Comparison of ENCODE assay signal across 1 cellular context in the genomic region with DNA sequence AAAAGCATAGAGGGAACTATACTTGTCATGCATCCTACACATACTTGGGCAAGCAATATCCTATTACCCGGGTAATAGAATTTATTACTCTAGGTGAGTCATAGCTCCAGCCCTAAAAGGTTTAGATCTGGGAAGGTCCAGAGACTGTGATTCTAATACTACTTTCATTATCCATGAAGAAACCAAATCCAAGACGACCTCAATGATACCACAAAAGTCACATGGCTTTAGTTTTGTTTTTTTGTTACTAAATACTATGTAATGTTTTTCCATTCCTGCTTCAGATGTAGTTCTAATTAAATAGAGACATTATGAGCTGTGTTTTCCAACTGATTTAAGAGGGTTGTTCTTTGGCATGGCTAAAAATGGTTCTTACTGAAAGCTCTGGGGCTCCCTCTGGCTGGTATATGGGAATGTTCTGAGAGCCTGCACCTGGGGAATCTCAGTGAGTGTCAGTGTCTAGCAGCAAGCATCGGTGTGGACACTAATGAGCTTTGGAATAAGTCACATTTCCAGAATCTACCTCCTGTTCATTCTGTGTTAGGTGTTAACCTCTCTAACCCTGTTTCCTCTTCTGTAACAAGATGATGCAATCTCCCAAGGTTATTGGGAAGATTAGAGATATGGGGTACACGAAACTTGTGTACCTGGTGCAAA.
TF ChIP-seq lines count a peak whose summit lies in the region.

No MANE protein-coding gene starts in this region.

TF ChIP-seq in HepG2, 621 proteins besides CTCF, POLR2A, EP300 and RAD21 (continued from another document and continues in another):
- TF ChIP-seq, protein P1, sequence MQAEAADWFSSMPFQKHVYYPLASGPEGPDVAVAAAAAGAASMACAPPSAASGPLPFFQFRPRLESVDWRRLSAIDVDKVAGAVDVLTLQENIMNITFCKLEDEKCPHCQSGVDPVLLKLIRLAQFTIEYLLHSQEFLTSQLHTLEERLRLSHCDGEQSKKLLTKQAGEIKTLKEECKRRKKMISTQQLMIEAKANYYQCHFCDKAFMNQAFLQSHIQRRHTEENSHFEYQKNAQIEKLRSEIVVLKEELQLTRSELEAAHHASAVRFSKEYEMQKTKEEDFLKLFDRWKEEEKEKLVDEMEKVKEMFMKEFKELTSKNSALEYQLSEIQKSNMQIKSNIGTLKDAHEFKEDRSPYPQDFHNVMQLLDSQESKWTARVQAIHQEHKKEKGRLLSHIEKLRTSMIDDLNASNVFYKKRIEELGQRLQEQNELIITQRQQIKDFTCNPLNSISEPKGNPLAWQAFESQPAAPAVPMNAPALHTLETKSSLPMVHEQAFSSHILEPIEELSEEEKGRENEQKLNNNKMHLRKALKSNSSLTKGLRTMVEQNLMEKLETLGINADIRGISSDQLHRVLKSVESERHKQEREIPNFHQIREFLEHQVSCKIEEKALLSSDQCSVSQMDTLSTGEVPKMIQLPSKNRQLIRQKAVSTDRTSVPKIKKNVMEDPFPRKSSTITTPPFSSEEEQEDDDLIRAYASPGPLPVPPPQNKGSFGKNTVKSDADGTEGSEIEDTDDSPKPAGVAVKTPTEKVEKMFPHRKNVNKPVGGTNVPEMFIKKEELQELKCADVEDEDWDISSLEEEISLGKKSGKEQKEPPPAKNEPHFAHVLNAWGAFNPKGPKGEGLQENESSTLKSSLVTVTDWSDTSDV (CRISPR knock-in tag; IDR thresholded peaks at IDR 0.05) = no peak
- TF ChIP-seq, protein P2, sequence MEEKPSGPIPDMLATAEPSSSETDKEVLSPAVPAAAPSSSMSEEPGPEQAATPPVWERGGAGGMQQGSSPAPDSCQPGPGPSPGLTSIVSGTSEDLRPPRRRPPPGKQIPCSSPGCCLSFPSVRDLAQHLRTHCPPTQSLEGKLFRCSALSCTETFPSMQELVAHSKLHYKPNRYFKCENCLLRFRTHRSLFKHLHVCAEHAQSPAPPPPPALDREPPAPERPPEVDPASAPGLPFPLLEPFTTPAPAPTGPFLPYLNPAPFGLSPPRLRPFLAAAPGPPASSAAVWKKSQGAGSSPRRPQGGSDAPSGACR (CRISPR knock-in tag; IDR thresholded peaks at IDR 0.05) = no peak
- TF ChIP-seq ZNF460 (CRISPR knock-in tag; IDR thresholded peaks at IDR 0.05; ENCODE audit: borderline replicate concordance) (no peak), RFX3 (CRISPR knock-in tag; IDR thresholded peaks at IDR 0.05) (no peak), STAT5B (CRISPR knock-in tag; IDR thresholded peaks at IDR 0.05) (no peak), ZBTB7B (CRISPR knock-in tag; IDR thresholded peaks at IDR 0.05) (no peak), ELF1 (CRISPR knock-in tag; IDR thresholded peaks at IDR 0.05) (no peak), SNAI1 (CRISPR knock-in tag; IDR thresholded peaks at IDR 0.05; ENCODE audit: borderline replicate concordance) (no peak), ZNF136 (CRISPR knock-in tag; IDR thresholded peaks at IDR 0.05; ENCODE audit: low read depth) (no peak), ZNF546 (CRISPR knock-in tag; conservative IDR thresholded peaks at IDR 0.05) (no peak), SP4 (CRISPR knock-in tag; IDR thresholded peaks at IDR 0.05) (no peak), NFE2L1 (CRISPR knock-in tag; IDR thresholded peaks at IDR 0.05; ENCODE audit: borderline replicate concordance) (no peak), NCOR1 (IDR thresholded peaks at IDR 0.05; ENCODE audit: borderline replicate concordance, low read length) (no peak), ZNF652 (CRISPR knock-in tag; IDR thresholded peaks at IDR 0.05; ENCODE audit: borderline replicate concordance, low read depth) (peak; percentile 9; the same call in 1 of the 2 replicates), SIX1 (CRISPR knock-in tag; IDR thresholded peaks at IDR 0.05; ENCODE audit: borderline replicate concordance) (no peak), JDP2 (CRISPR knock-in tag; IDR thresholded peaks at IDR 0.05; ENCODE audit: borderline replicate concordance) (no peak), RXRB (CRISPR knock-in tag; IDR thresholded peaks at IDR 0.05; ENCODE audit: borderline replicate concordance) (peak; percentile 72), MXD4 (CRISPR knock-in tag; IDR thresholded peaks at IDR 0.05) (no peak), KLF12 (CRISPR knock-in tag; IDR thresholded peaks at IDR 0.05; ENCODE audit: borderline replicate concordance) (no peak), ZNF282 (IDR thresholded peaks at IDR 0.05; ENCODE audit: partially characterized antibody) (no peak), SMAD1 (CRISPR knock-in tag; IDR thresholded peaks at IDR 0.05; ENCODE audit: borderline replicate concordance, low read depth) (no peak), ZNF543 (CRISPR knock-in tag; IDR thresholded peaks at IDR 0.05) (no peak), HDAC1 (CRISPR knock-in tag; IDR thresholded peaks at IDR 0.05) (no peak), JUN (CRISPR knock-in tag; IDR thresholded peaks at IDR 0.05) (no peak), RARG (CRISPR knock-in tag; IDR thresholded peaks at IDR 0.05; ENCODE audit: low read depth) (no peak), TMF1 (CRISPR knock-in tag; IDR thresholded peaks at IDR 0.05; ENCODE audit: low read depth) (no peak), ESRRA (CRISPR knock-in tag; IDR thresholded peaks at IDR 0.05; ENCODE audit: low read depth) (no peak), TBL1XR1 (IDR thresholded peaks at IDR 0.05; ENCODE audit: borderline replicate concordance, low read length, partially characterized antibody) (no peak), EEA1 (CRISPR knock-in tag; IDR thresholded peaks at IDR 0.05; ENCODE audit: borderline replicate concordance) (no peak), ZFP1 (CRISPR knock-in tag; IDR thresholded peaks at IDR 0.05) (no peak), CENPX (CRISPR knock-in tag; IDR thresholded peaks at IDR 0.05) (no peak), ZNF839 (CRISPR knock-in tag; IDR thresholded peaks at IDR 0.05; ENCODE audit: borderline replicate concordance) (no peak), HIVEP1 (CRISPR knock-in tag; IDR thresholded peaks at IDR 0.05) (no peak), KMT2B (CRISPR knock-in tag; IDR thresholded peaks at IDR 0.05) (no peak), ZFP36 (IDR thresholded peaks at IDR 0.05; ENCODE audit: borderline replicate concordance, low read depth, low read length, partially characterized antibody) (no peak), CHCHD3 (CRISPR knock-in tag; IDR thresholded peaks at IDR 0.05) (no peak), ZNF746 (CRISPR knock-in tag; IDR thresholded peaks at IDR 0.05) (no peak), CCDC6 (CRISPR knock-in tag; IDR thresholded peaks at IDR 0.05) (no peak), ZBTB7A (CRISPR knock-in tag; IDR thresholded peaks at IDR 0.05) (no peak), REXO4 (CRISPR knock-in tag; IDR thresholded peaks at IDR 0.05; ENCODE audit: borderline replicate concordance) (no peak), EZH2 (conservative IDR thresholded peaks at IDR 0.05; ENCODE audit: low read depth, low read length) (no peak), TCF7 (IDR thresholded peaks at IDR 0.05; ENCODE audit: low read depth) (no peak), FOSL1 (CRISPR knock-in tag; IDR thresholded peaks at IDR 0.05; ENCODE audit: borderline replicate concordance) (no peak)
- TF ChIP-seq, protein P3, sequence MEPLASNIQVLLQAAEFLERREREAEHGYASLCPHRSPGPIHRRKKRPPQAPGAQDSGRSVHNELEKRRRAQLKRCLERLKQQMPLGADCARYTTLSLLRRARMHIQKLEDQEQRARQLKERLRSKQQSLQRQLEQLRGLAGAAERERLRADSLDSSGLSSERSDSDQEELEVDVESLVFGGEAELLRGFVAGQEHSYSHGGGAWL (CRISPR knock-in tag; IDR thresholded peaks at IDR 0.05) = no peak
- TF ChIP-seq, protein P4, sequence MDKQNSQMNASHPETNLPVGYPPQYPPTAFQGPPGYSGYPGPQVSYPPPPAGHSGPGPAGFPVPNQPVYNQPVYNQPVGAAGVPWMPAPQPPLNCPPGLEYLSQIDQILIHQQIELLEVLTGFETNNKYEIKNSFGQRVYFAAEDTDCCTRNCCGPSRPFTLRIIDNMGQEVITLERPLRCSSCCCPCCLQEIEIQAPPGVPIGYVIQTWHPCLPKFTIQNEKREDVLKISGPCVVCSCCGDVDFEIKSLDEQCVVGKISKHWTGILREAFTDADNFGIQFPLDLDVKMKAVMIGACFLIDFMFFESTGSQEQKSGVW (CRISPR knock-in tag; IDR thresholded peaks at IDR 0.05; ENCODE audit: borderline replicate concordance) = no peak
- TF ChIP-seq, protein P5, sequence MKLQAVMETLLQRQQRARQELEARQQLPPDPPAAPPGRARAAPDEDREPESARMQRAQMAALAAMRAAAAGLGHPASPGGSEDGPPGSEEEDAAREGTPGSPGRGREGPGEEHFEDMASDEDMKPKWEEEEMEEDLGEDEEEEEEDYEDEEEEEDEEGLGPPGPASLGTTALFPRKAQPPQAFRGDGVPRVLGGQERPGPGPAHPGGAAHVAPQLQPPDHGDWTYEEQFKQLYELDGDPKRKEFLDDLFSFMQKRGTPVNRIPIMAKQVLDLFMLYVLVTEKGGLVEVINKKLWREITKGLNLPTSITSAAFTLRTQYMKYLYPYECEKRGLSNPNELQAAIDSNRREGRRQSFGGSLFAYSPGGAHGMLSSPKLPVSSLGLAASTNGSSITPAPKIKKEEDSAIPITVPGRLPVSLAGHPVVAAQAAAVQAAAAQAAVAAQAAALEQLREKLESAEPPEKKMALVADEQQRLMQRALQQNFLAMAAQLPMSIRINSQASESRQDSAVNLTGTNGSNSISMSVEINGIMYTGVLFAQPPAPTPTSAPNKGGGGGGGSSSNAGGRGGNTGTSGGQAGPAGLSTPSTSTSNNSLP (IDR thresholded peaks at IDR 0.05; ENCODE audit: low read depth, low read length) = no peak
- TF ChIP-seq, protein P6, sequence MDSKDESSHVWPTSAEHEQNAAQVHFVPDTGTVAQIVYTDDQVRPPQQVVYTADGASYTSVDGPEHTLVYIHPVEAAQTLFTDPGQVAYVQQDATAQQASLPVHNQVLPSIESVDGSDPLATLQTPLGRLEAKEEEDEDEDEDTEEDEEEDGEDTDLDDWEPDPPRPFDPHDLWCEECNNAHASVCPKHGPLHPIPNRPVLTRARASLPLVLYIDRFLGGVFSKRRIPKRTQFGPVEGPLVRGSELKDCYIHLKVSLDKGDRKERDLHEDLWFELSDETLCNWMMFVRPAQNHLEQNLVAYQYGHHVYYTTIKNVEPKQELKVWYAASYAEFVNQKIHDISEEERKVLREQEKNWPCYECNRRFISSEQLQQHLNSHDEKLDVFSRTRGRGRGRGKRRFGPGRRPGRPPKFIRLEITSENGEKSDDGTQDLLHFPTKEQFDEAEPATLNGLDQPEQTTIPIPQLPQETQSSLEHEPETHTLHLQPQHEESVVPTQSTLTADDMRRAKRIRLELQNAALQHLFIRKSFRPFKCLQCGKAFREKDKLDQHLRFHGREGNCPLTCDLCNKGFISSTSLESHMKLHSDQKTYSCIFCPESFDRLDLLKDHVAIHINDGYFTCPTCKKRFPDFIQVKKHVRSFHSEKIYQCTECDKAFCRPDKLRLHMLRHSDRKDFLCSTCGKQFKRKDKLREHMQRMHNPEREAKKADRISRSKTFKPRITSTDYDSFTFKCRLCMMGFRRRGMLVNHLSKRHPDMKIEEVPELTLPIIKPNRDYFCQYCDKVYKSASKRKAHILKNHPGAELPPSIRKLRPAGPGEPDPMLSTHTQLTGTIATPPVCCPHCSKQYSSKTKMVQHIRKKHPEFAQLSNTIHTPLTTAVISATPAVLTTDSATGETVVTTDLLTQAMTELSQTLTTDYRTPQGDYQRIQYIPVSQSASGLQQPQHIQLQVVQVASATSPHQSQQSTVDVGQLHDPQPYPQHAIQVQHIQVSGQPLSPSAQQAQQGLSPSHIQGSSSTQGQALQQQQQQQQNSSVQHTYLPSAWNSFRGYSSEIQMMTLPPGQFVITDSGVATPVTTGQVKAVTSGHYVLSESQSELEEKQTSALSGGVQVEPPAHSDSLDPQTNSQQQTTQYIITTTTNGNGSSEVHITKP (CRISPR knock-in tag; IDR thresholded peaks at IDR 0.05; ENCODE audit: low read depth) = no peak
- TF ChIP-seq, protein P7, sequence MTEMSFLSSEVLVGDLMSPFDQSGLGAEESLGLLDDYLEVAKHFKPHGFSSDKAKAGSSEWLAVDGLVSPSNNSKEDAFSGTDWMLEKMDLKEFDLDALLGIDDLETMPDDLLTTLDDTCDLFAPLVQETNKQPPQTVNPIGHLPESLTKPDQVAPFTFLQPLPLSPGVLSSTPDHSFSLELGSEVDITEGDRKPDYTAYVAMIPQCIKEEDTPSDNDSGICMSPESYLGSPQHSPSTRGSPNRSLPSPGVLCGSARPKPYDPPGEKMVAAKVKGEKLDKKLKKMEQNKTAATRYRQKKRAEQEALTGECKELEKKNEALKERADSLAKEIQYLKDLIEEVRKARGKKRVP (CRISPR knock-in tag; IDR thresholded peaks at IDR 0.05) = peak; percentile 84 to 96
- TF ChIP-seq, protein P8, sequence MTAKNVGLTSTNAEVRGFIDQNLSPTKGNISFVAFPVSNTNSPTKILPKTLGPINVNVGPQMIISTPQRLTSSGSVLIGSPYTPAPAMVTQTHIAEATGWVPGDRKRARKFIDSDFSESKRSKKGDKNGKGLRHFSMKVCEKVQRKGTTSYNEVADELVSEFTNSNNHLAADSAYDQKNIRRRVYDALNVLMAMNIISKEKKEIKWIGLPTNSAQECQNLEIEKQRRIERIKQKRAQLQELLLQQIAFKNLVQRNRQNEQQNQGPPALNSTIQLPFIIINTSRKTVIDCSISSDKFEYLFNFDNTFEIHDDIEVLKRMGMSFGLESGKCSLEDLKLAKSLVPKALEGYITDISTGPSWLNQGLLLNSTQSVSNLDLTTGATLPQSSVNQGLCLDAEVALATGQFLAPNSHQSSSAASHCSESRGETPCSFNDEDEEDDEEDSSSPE (CRISPR knock-in tag; IDR thresholded peaks at IDR 0.05) = no peak
- TF ChIP-seq, protein P9, sequence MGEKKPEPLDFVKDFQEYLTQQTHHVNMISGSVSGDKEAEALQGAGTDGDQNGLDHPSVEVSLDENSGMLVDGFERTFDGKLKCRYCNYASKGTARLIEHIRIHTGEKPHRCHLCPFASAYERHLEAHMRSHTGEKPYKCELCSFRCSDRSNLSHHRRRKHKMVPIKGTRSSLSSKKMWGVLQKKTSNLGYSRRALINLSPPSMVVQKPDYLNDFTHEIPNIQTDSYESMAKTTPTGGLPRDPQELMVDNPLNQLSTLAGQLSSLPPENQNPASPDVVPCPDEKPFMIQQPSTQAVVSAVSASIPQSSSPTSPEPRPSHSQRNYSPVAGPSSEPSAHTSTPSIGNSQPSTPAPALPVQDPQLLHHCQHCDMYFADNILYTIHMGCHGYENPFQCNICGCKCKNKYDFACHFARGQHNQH (CRISPR knock-in tag; IDR thresholded peaks at IDR 0.05) = no peak
- TF ChIP-seq, protein P10, sequence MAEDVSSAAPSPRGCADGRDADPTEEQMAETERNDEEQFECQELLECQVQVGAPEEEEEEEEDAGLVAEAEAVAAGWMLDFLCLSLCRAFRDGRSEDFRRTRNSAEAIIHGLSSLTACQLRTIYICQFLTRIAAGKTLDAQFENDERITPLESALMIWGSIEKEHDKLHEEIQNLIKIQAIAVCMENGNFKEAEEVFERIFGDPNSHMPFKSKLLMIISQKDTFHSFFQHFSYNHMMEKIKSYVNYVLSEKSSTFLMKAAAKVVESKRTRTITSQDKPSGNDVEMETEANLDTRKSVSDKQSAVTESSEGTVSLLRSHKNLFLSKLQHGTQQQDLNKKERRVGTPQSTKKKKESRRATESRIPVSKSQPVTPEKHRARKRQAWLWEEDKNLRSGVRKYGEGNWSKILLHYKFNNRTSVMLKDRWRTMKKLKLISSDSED (CRISPR knock-in tag; IDR thresholded peaks at IDR 0.05) = no peak
- TF ChIP-seq, protein P11, sequence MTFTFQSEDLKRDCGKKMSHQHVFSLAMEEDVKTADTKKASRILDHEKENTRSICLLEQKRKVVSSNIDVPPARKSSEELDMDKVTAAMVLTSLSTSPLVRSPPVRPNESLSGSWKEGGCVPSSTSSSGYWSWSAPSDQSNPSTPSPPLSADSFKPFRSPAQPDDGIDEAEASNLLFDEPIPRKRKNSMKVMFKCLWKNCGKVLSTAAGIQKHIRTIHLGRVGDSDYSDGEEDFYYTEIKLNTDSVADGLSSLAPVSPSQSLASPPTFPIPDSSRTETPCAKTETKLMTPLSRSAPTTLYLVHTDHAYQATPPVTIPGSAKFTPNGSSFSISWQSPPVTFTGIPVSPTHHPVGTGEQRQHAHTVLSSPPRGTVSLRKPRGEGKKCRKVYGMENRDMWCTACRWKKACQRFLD (CRISPR knock-in tag; IDR thresholded peaks at IDR 0.05; ENCODE audit: borderline replicate concordance) = no peak
